Comparison of ENCODE assay signal across 9 cellular contexts in the genomic region with DNA sequence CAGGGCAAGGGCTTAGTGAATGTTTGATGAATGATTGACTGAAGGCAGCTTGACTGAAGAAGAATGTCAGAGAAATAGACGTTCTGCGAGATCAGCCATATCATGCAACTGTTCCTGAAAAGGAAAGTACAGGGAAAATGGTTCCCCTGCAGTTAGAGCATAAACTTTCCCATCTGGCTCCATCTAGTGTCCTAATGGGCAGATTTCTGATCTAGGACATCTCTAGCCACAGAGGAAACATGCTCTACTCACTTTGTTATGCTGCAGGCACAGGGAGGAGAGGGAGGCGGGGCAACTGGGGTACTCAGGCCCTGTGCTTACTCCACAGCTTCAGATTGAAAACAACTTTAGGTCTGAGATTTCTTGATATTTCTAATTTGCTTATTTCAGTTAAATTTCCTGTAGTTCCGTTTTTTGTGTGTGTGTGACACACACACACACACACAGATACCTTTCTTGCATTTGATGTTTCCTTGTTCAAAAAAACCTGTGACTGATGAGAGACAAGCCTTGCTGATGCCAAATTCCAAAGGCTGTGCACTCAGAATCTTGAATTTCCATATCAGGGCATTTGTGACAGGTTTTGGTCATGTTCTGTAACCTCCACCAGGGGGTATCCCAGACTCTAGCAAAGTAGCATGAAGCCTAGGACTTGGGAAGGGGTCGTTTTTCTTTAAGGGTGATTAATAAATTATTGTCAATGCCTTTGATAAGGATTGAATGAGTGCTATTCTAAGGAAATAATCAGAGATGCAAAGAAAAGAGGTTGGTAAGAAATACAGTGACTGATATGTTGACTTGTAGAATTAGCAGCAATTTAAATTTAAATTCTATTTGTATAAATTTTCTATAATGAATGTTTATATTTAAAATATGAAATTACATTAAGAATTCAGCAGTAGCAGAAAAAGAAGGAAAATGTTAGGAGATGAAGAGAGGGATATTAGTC.
DNase-seq lines count a peak whose midpoint lies in the region; ATAC-seq and TF ChIP-seq lines count a peak whose summit lies in the region.
"Had no signal": no experiment of that assay in that cellular context is flagged by ENCODE, and none has a peak within 500 bp of the region (broad histone marks: within the 10 kb centered on the region; RNA-seq: fewer than 3 reads in every experiment).

No MANE protein-coding gene starts in this region.

- CTCF ChIA-PET in AG04449 (lab: Yijun Ruan, JAX), result interaction anchor here (0.8 to 3.3 kb wide), 13 partner anchors 9 to 239 kb away, joined by 3 to 20 read pairs (median 4); no protein-coding TSS in a partner anchor
- CTCF ChIA-PET in mammary epithelial cell (lab: Charles Lee; ENCODE audit: low non-redundant PET), result interaction anchor here (0.7 kb wide), 1 partner anchor 239 kb away, joined by 4 read pairs; no protein-coding TSS in a partner anchor

- POLR2A ChIA-PET in AG04449 (lab: Yijun Ruan, JAX), result no interaction called here

- no TSS peak for BruUV-seq in mammary epithelial cell (replicated peaks; lab: Mats Ljungman, UMichigan)

- H3K27ac Mint-ChIP-seq in mesothelial cell of epicardium, result no peak overlapping the region

- no peaks in the 10 kb centered on the region for H3K9me2 ChIP-seq in GM23248 (ENCODE audit: insufficient read depth)

- peak; percentile 61 for TF ChIP-seq CTCF in AG04449 (IDR thresholded peaks at IDR 0.05; ENCODE audit: insufficient read depth, low read length, missing control alignments)
- TF ChIP-seq CTCF in mammary epithelial cell (conservative IDR thresholded peaks at IDR 0.05 in 1 of 2, IDR thresholded peaks at IDR 0.05 in 1 of 2; ENCODE audit: extremely low read depth in 1 of 2, insufficient read depth in 1 of 2, low read depth in 1 of 2, low read length in 2 of 2), result peak; percentile 63 to 69
- TF ChIP-seq CTCF in mesothelial cell of epicardium (IDR thresholded peaks at IDR 0.05; ENCODE audit: unreplicated experiment), result peak; percentile 56

- H3K9me3 ChIP-seq in GM23248 (ENCODE audit: low read depth) (no peaks in the 10 kb centered on the region), mammary epithelial cell (replicated peaks; ENCODE audit: insufficient read depth, low read length) (no peaks in the 10 kb centered on the region)

- H3K27me3 ChIP-seq in GM23248 (replicated peaks; ENCODE audit: insufficient read depth) (no peaks in the 10 kb centered on the region), mammary epithelial cell (ENCODE audit: insufficient read depth, low read length) (no peaks in the 10 kb centered on the region)

- WGBS in GM23248 (ENCODE audit: low coverage in 1 of 2, low lambda C conversion rate in 2 of 2, missing lambda C conversion rate in 2 of 2), 2 experiments, result 12 to 14% methylated on average over 5 of the region's 5 CpGs
- WGBS in mammary epithelial cell (ENCODE audit: low coverage, missing lambda C conversion rate), result 11% methylated on average over 5 of the region's 5 CpGs

- H3K4me3 ChIP-seq in AG04449 (ENCODE audit: low read depth, low read length) (no peak overlapping the region), GM23248 (0 out of 2 replicates have a peak overlapping the region, but pooled peaks have one; percentile 24), mammary epithelial cell (replicated peaks in 1 of 3; ENCODE audit: insufficient read depth in 1 of 3, low read depth in 2 of 3, low read length in 3 of 3) (no peak overlapping the region)

- H3K79me2 ChIP-seq in GM23248 (ENCODE audit: insufficient read depth), result no peaks in the 10 kb centered on the region
- no peaks in the 10 kb centered on the region for H3K79me2 ChIP-seq in mammary epithelial cell (ENCODE audit: insufficient read depth, low read length)

- H3K4me3 Mint-ChIP-seq in mesothelial cell of epicardium, result no peak overlapping the region

- H3K4me1 ChIP-seq in GM23248 (ENCODE audit: insufficient read depth) (peaks cover 4% of the 10 kb centered on the region; the same call in 1 of the 2 replicates), mammary epithelial cell (ENCODE audit: insufficient read depth, low read length) (no peaks in the 10 kb centered on the region)

- H3K27ac ChIP-seq in GM23248 (no peak overlapping the region), mammary epithelial cell (ENCODE audit: insufficient read depth, low read depth, low read length) (no peak overlapping the region)
- H3K27ac ChIP-seq: epithelial cell of prostate had no signal

- H3K4me2 ChIP-seq in GM23248 (ENCODE audit: unreplicated experiment) (peak overlapping the region; percentile 58), mammary epithelial cell (ENCODE audit: insufficient read depth, low read depth, low read length) (no peak overlapping the region)

- H2AFZ ChIP-seq in GM23248, result peak overlapping the region; percentile 91
- H2AFZ ChIP-seq in mammary epithelial cell (ENCODE audit: low read depth, low read length), result peak overlapping the region; percentile 88

- in situ Hi-C loops in GM23248 (cut with MboI), result no loop called here
- in situ Hi-C loops in mammary epithelial cell (cut with MboI; ENCODE audit: low sequenced_read_pairs in 2 of 2), result loop anchor here in 1 of 2 donors (25.0 kb wide), 1 partner anchor 354 kb away; no protein-coding TSS in a partner anchor

- H3K9me3 Mint-ChIP-seq in mesothelial cell of epicardium, result no peaks in the 10 kb centered on the region

- no peaks in the 10 kb centered on the region for H3K27me3 Mint-ChIP-seq in mesothelial cell of epicardium (ENCODE audit: low read depth)

- dilution Hi-C loops in mammary epithelial cell (cut with HindIII; ENCODE audit: low sequenced_read_pairs), result no loop called here

- H3K36me3 Mint-ChIP-seq in mesothelial cell of epicardium, result no peaks in the 10 kb centered on the region

- ATAC-seq in HG02870 (IDR thresholded peaks at IDR 0.05; ENCODE audit: unreplicated experiment), result no peak

- H3K36me3 ChIP-seq in GM23248 (ENCODE audit: low read depth) (no peaks in the 10 kb centered on the region), mammary epithelial cell (ENCODE audit: insufficient read depth, low read length) (no peaks in the 10 kb centered on the region)

- DNase-seq in AG04449 (ENCODE audit: low read depth, low spot score) (peak; percentile 12), GM23248 (peak; percentile 81), NCI-H446 (lab: John Stamatoyannopoulos, UW) (peak; percentile 65 to 83), mammary epithelial cell (peak; percentile 61), mesothelial cell of epicardium (ENCODE audit: low spot score in 2 of 2, unreplicated experiment in 2 of 2) (peak in 1 of 2 experiments; percentile 37), HuH-7.5 (ENCODE audit: low spot score) (no peak)
- DNase-seq in effector CD4-positive, alpha-beta T cell, result no peak

- no peaks in the 10 kb centered on the region for H3K4me1 Mint-ChIP-seq in mesothelial cell of epicardium

- no peaks in the 10 kb centered on the region for H3F3A ChIP-seq in GM23248 (ENCODE audit: insufficient read depth)

- intact Hi-C loops in mammary epithelial cell (cut with micrococcal nuclease), result loop anchor here (2.0 to 5.0 kb wide), 9 partner anchors 48 to 1432 kb away; no protein-coding TSS in a partner anchor

- H3K9ac ChIP-seq in GM23248 (peak overlapping the region; percentile 42), mammary epithelial cell (ENCODE audit: insufficient read depth, low read length) (no peak overlapping the region)

- H4K20me1 ChIP-seq in GM23248 (ENCODE audit: insufficient read depth) (no peaks in the 10 kb centered on the region), mammary epithelial cell (ENCODE audit: insufficient read depth, low read length) (no peaks in the 10 kb centered on the region)

Comparison
In these comparisons a context has a peak if more than half of its experiments do, and no peak if none do; other contexts are left out.
1. DNase-seq: peak in AG04449 (single experiment), GM23248 (single experiment), NCI-H446 (2 of 2) and mammary epithelial cell (single experiment); none in HuH-7.5 (single experiment) and effector CD4-positive, alpha-beta T cell (single experiment).
2. Peak in every context shown above with its lines, with median percentiles within 50 percentile points of each other: CTCF ChIP-seq.